ENCODE assay signal across 10 cellular contexts in genomic region chrX:69153060-69153730, GRCh38. TPM values are rescaled to one million over a fixed set of nuclear protein-coding genes. Genes with fewer than 3 reads are reported as not detected.
A peak's percentile ranks its signal among the peaks of the same experiment; 100 is the strongest.
DNase-seq lines count a peak whose midpoint lies in the region; ATAC-seq and TF ChIP-seq lines count a peak whose summit lies in the region.
"Had no signal": no experiment of that assay in that cellular context is flagged by ENCODE, and none has a peak within 500 bp of the region (broad histone marks: within the 10 kb centered on the region; RNA-seq: fewer than 3 reads in every experiment).

No MANE protein-coding gene starts in this region.

- WGBS in adrenal gland, 4 donors = 60 to 90% (median 68%) methylated on average over 2 to 8 of the region's 8 CpGs
- 63% methylated on average over 8 of the region's 8 CpGs for WGBS in right cardiac atrium
- 56 to 62% (median 60%) methylated on average over 8 of the region's 8 CpGs for WGBS in ovary, 3 donors

- H3K36me3 ChIP-seq in adrenal gland (replicated peaks in 1 of 2) (no peaks in the 10 kb centered on the region), ovary (no peaks in the 10 kb centered on the region)

- TF ChIP-seq EP300 in ovary (IDR thresholded peaks at IDR 0.05) = no peak

- H3K4me1 ChIP-seq in adrenal gland (replicated peaks in 1 of 2) (no peaks in the 10 kb centered on the region), right cardiac atrium (ENCODE audit: control insufficient read depth, insufficient read depth, low read length) (peaks cover 2% of the 10 kb centered on the region), ovary (ENCODE audit: insufficient read depth) (no peaks in the 10 kb centered on the region)

- H3K9me3 ChIP-seq in adrenal gland (replicated peaks in 1 of 3) = no peaks in the 10 kb centered on the region
- no peaks in the 10 kb centered on the region for H3K9me3 ChIP-seq in right cardiac atrium (ENCODE audit: control insufficient read depth, low read length)
- H3K9me3 ChIP-seq in ovary = no peaks in the 10 kb centered on the region

- H3K27ac ChIP-seq in adrenal gland (peak overlapping the region in 2 of 5 donors; percentile 9 to 13), right cardiac atrium (ENCODE audit: low read length) (peak overlapping the region; percentile 36), ovary (no peak overlapping the region)

- H3K27me3 ChIP-seq in adrenal gland (peaks cover 28% of the 10 kb centered on the region), right cardiac atrium (ENCODE audit: control insufficient read depth, insufficient read depth) (no peaks in the 10 kb centered on the region), ovary (no peaks in the 10 kb centered on the region)

- H3K4me3 ChIP-seq in adrenal gland (no peak overlapping the region), right cardiac atrium (ENCODE audit: low read length) (no peak overlapping the region), ovary (no peak overlapping the region)

- TF ChIP-seq POLR2A in adrenal gland (IDR thresholded peaks at IDR 0.05) (no peak), ovary (IDR thresholded peaks at IDR 0.05) (no peak)

- no peak for TF ChIP-seq CTCF in adrenal gland (IDR thresholded peaks at IDR 0.05)
- no peak for TF ChIP-seq CTCF in ovary (IDR thresholded peaks at IDR 0.05)

- intact Hi-C loops in adrenal gland (cut with DNase I) (no loop called here), right cardiac atrium (cut with DNase I) (loop anchor here in 2 of 4 donors (10.0 kb wide), 2 partner anchors 62 to 132 kb away; no protein-coding TSS in a partner anchor), ovary (cut with DNase I) (no loop called here)

- DNase-seq in ELF-1 (ENCODE audit: low read depth, low spot score) (peak; percentile 95), adrenal gland (peak; percentile 7 to 65 (median 32)), right cardiac atrium (peak; percentile 68 to 86 (median 84)), ovary (peak in 3 of 5 donors; percentile 4 to 37 (median 25)), NCI-H510A treated with DMSO at 0.1 percent for 48 hours (lab: John Stamatoyannopoulos, UW) (no peak), NCI-H774 (lab: John Stamatoyannopoulos, UW) (no peak)
- no peak for DNase-seq in activated naive CD4-positive, alpha-beta T cell treated with anti-CD3 and anti-CD28 coated beads, Interleukin-2, amount 50 U/mL, for 16 hours
- DNase-seq: CD4-positive, alpha-beta memory T cell had no signal

- ATAC-seq in right cardiac atrium (peak; percentile 67 to 87), GM21529 (IDR thresholded peaks at IDR 0.05; ENCODE audit: unreplicated experiment) (no peak)
- ATAC-seq: natural killer cell treated with Interleukin-12 subunit alpha and Interleukin-12 subunit beta and Interleukin-15 and Interleukin-18, amount 100 ng/mL, for 72 hours had no signal

RNA-seq across cellular contexts. Expression of gene PJA1, which starts 12.1 kb away (rescaled TPM):
- 10 to 100 TPM; 16.7 to 27.6 (median 23.4) TPM for total RNA-seq in adrenal gland
- polyA plus RNA-seq in adrenal gland = 10 to 100 TPM in 1 of 3 donors, 1 to 10 TPM in 2; 4.7 to 46.1 (median 7.3) TPM
- 10 to 100 TPM; 14.1 to 20.8 (median 18.5) TPM for total RNA-seq in right cardiac atrium
- polyA plus RNA-seq in right cardiac atrium = 12.3 TPM
- 10 to 100 TPM; 17.2 to 63.9 (median 51.1) TPM for total RNA-seq in ovary
- 10 to 100 TPM; 23.3 to 68.0 TPM for polyA plus RNA-seq in ovary

Comparison
In these comparisons a context has a peak if more than half of its experiments do, and no peak if none do; other contexts are left out.
1. DNase-seq: peak in ELF-1 (single experiment), adrenal gland (7 of 7), right cardiac atrium (3 of 3) and ovary (3 of 5); none in NCI-H510A treated with DMSO at 0.1 percent for 48 hours (single experiment), NCI-H774 (single experiment) and activated naive CD4-positive, alpha-beta T cell treated with anti-CD3 and anti-CD28 coated beads, Interleukin-2, amount 50 U/mL, for 16 hours (single experiment).